ENCODE assay signal across 9 cellular contexts in genomic region chr1:64934115-64934880, GRCh38. TPM values are rescaled to one million over a fixed set of nuclear protein-coding genes. Genes with fewer than 3 reads are reported as not detected.
DNase-seq lines count a peak whose midpoint lies in the region; ATAC-seq and TF ChIP-seq lines count a peak whose summit lies in the region.
"Had no signal": no experiment of that assay in that cellular context is flagged by ENCODE, and none has a peak within 500 bp of the region (broad histone marks: within the 10 kb centered on the region; RNA-seq: fewer than 3 reads in every experiment).

No MANE protein-coding gene starts in this region.

- CTCF ChIA-PET in OCI-LY7 (lab: Charles Lee; ENCODE audit: unreplicated experiment): no interaction called here

- no peak for ATAC-seq in GM19463 (IDR thresholded peaks at IDR 0.05; ENCODE audit: unreplicated experiment)

- H3K27ac ChIP-seq in BLaER1 treated with 17β-estradiol and CSF1 and Interleukin-3, amounts not matched to agents 10 nM and 100 nM: peak overlapping the region; percentile 18 to 83 (median 75); a peak in 21 of 22 replicates
- H3K27ac ChIP-seq in OCI-LY7 (ENCODE audit: low read depth, low read length, poor library complexity, severe bottlenecking): no peak overlapping the region
- peak overlapping the region; percentile 74 for H3K27ac ChIP-seq in neutrophil

- peaks cover 17 to 94% (median 47%) of the 10 kb centered on the region in 11 experiments; a peak in 20 of 22 replicates for H4K20me1 ChIP-seq in BLaER1 treated with 17β-estradiol and CSF1 and Interleukin-3, amounts not matched to agents 10 nM and 100 nM
- H4K20me1 ChIP-seq in OCI-LY7 (ENCODE audit: insufficient read depth, low read length): peaks cover 47% of the 10 kb centered on the region

- no TSS peak for BruUV-seq in OCI-LY7 (replicated peaks; lab: Mats Ljungman, UMichigan)

- DNase-seq in OCI-LY7 (ENCODE audit: low spot score) (no peak), epithelial cell of esophagus (ENCODE audit: low read depth) (peak; percentile 79), NCI-H2081 (lab: John Stamatoyannopoulos, UW) (no peak), GF-D8 (lab: John Stamatoyannopoulos, UW) (no peak)
- DNase-seq in central memory CD4-positive, alpha-beta T cell: no peak
- DNase-seq: NCI-H1417 treated with DMSO at 0.1 percent for 48 hours had no signal

- H3K79me2 ChIP-seq in OCI-LY7 (ENCODE audit: insufficient read depth, low read depth, low read length): peaks cover 82% of the 10 kb centered on the region

- H3K27me3 ChIP-seq in BLaER1 treated with 17β-estradiol and CSF1 and Interleukin-3, amounts not matched to agents 10 nM and 100 nM: no peaks in the 10 kb centered on the region
- no peaks in the 10 kb centered on the region for H3K27me3 ChIP-seq in neutrophil

- no peaks in the 10 kb centered on the region for H3K9me2 ChIP-seq in OCI-LY7 (ENCODE audit: insufficient read depth, low read length)

- peaks cover 0 to 15% (median 7%) of the 10 kb centered on the region in 11 experiments; a peak in 10 of 22 replicates for H3K36me3 ChIP-seq in BLaER1 treated with 17β-estradiol and CSF1 and Interleukin-3, amounts not matched to agents 10 nM and 100 nM
- H3K36me3 ChIP-seq in OCI-LY7 (ENCODE audit: insufficient read depth, low read length) (peaks cover 5% of the 10 kb centered on the region; the same call in 1 of the 2 replicates), neutrophil (no peaks in the 10 kb centered on the region)

- H3K4me2 ChIP-seq in BLaER1 treated with 17β-estradiol and CSF1 and Interleukin-3, amounts not matched to agents 10 nM and 100 nM: peak overlapping the region; percentile 67 to 95 (median 85)
- peak overlapping the region; percentile 51 for H3K4me2 ChIP-seq in OCI-LY7 (ENCODE audit: low read length)

- H3K9ac ChIP-seq in BLaER1 treated with 17β-estradiol and CSF1 and Interleukin-3, amounts not matched to agents 10 nM and 100 nM: peak overlapping the region; percentile 53 to 73 (median 62); a peak in 21 of 22 replicates

- intact Hi-C loops in OCI-LY7 (cut with micrococcal nuclease; ENCODE audit: unreplicated experiment): no loop called here

- H2AFZ ChIP-seq in OCI-LY7 (ENCODE audit: low read length): no peak overlapping the region

- no peak for TF ChIP-seq CTCF in OCI-LY7 (conservative IDR thresholded peaks at IDR 0.05; ENCODE audit: low read length)
- no peak for TF ChIP-seq CTCF in epithelial cell of esophagus (IDR thresholded peaks at IDR 0.05; ENCODE audit: insufficient read depth, low read depth, low read length, missing control alignments)
- TF ChIP-seq CTCF in neutrophil (IDR thresholded peaks at IDR 0.05): no peak

- peaks cover 0 to 33% (median 22%) of the 10 kb centered on the region in 11 experiments; a peak in 17 of 22 replicates for H3K9me3 ChIP-seq in BLaER1 treated with 17β-estradiol and CSF1 and Interleukin-3, amounts not matched to agents 10 nM and 100 nM (replicated peaks in 1 of 11)
- H3K9me3 ChIP-seq in OCI-LY7 (ENCODE audit: low read length) (no peaks in the 10 kb centered on the region), neutrophil (no peaks in the 10 kb centered on the region)

- peak overlapping the region in 7 of 10 experiments; percentile 0 to 50 (median 26); a peak in 9 of 20 replicates for H3K4me3 ChIP-seq in BLaER1 treated with 17β-estradiol and CSF1 and Interleukin-3, amounts not matched to agents 10 nM and 100 nM
- H3K4me3 ChIP-seq in OCI-LY7 (ENCODE audit: low read depth, low read length, poor library complexity, severe bottlenecking) (no peak overlapping the region), epithelial cell of esophagus (ENCODE audit: low read length) (no peak overlapping the region), neutrophil (ENCODE audit: low read depth in 1 of 2, low read length in 1 of 2) (peak overlapping the region; percentile 22 to 28)

- H3K4me1 ChIP-seq in BLaER1 treated with 17β-estradiol and CSF1 and Interleukin-3, amounts not matched to agents 10 nM and 100 nM: peaks cover 38 to 55% (median 49%) of the 10 kb centered on the region in 10 experiments
- H3K4me1 ChIP-seq in OCI-LY7 (ENCODE audit: insufficient read depth, low read length, poor library complexity, severe bottlenecking): peaks cover 21% of the 10 kb centered on the region
- H3K4me1 ChIP-seq in neutrophil (ENCODE audit: control insufficient read depth in 1 of 2, insufficient read depth in 1 of 2, low read depth in 1 of 2, low read length in 1 of 2): peaks cover 29 to 35% of the 10 kb centered on the region in 2 experiments

- POLR2A ChIA-PET in OCI-LY7 (lab: Charles Lee): interaction anchor here (0.6 to 1.0 kb wide), 3 partner anchors 12 to 97 kb away, joined by 3 read pairs; no protein-coding TSS in a partner anchor

RNA-seq across cellular contexts. Expression of gene JAK1, which starts 32.1 kb away (rescaled TPM):
- 66.9 and 72.6 TPM in 2 replicates for total RNA-seq in OCI-LY7 (2014; rRNA removed; shearing (Covaris generic))
- total RNA-seq in OCI-LY7 (2022): 86.8 and 106 TPM in 2 replicates

Comparison
In these comparisons a context has a peak if more than half of its experiments do, and no peak if none do; other contexts are left out.
1. H3K4me3 ChIP-seq: peak in BLaER1 treated with 17β-estradiol and CSF1 and Interleukin-3, amounts not matched to agents 10 nM and 100 nM (7 of 10) and neutrophil (2 of 2); none in OCI-LY7 (single experiment) and epithelial cell of esophagus (single experiment).